Comparison of ENCODE assay signal across 8 cellular contexts in genomic region chr1:236213534-236213933, GRCh38.
"Had no signal": no experiment of that assay in that cellular context is flagged by ENCODE, and none has a peak within 500 bp of the region (broad histone marks: within the 10 kb centered on the region; RNA-seq: fewer than 3 reads in every experiment).

No MANE protein-coding gene starts in this region.

- ATAC-seq: HCT116, K562 had no signal

- DNase-seq: GM23248, GOT3, H7, IMR-90, KG1 had no signal

- H3K4me3 ChIP-seq: GM23248, HAP-1, K562 had no signal
